1 cellular context compared by ENCODE assay signal in the genomic region with DNA sequence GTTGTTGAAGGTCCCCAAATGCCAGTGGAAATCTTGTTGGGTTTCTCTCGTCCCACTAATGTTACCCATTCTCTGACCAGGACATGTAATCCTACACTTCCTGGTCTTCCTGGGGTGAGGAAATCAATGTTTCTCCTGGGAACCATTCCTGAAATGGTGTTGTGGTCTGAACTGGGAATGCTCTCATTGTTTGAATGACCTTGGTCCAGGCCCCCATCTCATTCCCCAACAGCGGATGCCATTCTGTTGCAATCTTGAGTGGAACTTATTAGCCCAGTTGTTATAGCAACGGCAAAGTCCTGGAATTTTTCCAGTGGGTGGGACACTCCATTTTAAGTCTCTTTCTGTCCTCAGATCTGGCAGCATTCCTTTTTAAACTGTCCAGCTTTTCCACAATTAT.
TF ChIP-seq lines count a peak whose summit lies in the region.

No MANE protein-coding gene starts in this region.

TF ChIP-seq in HepG2, 621 proteins besides CTCF, POLR2A, EP300 and RAD21 (continued from another document and continues in another):
- TF ChIP-seq, protein P1, sequence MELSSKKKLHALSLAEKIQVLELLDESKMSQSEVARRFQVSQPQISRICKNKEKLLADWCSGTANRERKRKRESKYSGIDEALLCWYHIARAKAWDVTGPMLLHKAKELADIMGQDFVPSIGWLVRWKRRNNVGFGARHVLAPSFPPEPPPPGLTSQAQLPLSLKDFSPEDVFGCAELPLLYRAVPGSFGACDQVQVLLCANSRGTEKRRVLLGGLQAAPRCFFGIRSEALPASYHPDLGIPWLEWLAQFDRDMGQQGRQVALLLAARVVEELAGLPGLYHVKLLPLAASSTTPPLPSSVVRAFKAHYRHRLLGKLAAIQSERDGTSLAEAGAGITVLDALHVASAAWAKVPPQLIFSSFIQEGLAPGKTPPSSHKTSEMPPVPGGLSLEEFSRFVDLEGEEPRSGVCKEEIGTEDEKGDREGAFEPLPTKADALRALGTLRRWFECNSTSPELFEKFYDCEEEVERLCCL (CRISPR knock-in tag; IDR thresholded peaks at IDR 0.05; ENCODE audit: borderline replicate concordance) = no peak
- TF ChIP-seq ZNF607 (CRISPR knock-in tag; IDR thresholded peaks at IDR 0.05; ENCODE audit: borderline replicate concordance) (no peak), THYN1 (CRISPR knock-in tag; IDR thresholded peaks at IDR 0.05; ENCODE audit: borderline replicate concordance, low read depth) (no peak), ZNF143 (CRISPR knock-in tag; IDR thresholded peaks at IDR 0.05) (no peak), RFXAP (CRISPR knock-in tag; IDR thresholded peaks at IDR 0.05; ENCODE audit: borderline replicate concordance) (no peak), ZNF331 (CRISPR knock-in tag; IDR thresholded peaks at IDR 0.05) (peak; percentile 43; the same call in 1 of the 2 replicates), ZNF317 (CRISPR knock-in tag; IDR thresholded peaks at IDR 0.05) (no peak), GTF3A (CRISPR knock-in tag; conservative IDR thresholded peaks at IDR 0.05) (no peak), NFE2 (CRISPR knock-in tag; IDR thresholded peaks at IDR 0.05) (no peak), TEAD3 (CRISPR knock-in tag; optimal IDR thresholded peaks at IDR 0.05; ENCODE audit: borderline replicate concordance) (peak; percentile 75), SIX4 (CRISPR knock-in tag; IDR thresholded peaks at IDR 0.05) (peak; percentile 85), ZSCAN21 (CRISPR knock-in tag; IDR thresholded peaks at IDR 0.05; ENCODE audit: borderline replicate concordance) (no peak), NCOA5 (CRISPR knock-in tag; IDR thresholded peaks at IDR 0.05) (no peak), MAZ (IDR thresholded peaks at IDR 0.05; ENCODE audit: borderline replicate concordance, low read depth, low read length) (no peak), MAZ (CRISPR knock-in tag; IDR thresholded peaks at IDR 0.05; ENCODE audit: low read depth) (no peak), HMG20B (CRISPR knock-in tag; conservative IDR thresholded peaks at IDR 0.05) (no peak), SP140L (CRISPR knock-in tag; IDR thresholded peaks at IDR 0.05; ENCODE audit: borderline replicate concordance) (no peak), ZNF33B (CRISPR knock-in tag; IDR thresholded peaks at IDR 0.05) (no peak), ZNF264 (CRISPR knock-in tag; IDR thresholded peaks at IDR 0.05) (no peak), NRL (CRISPR knock-in tag; IDR thresholded peaks at IDR 0.05; ENCODE audit: borderline replicate concordance) (no peak), CBX5 (CRISPR knock-in tag; IDR thresholded peaks at IDR 0.05; ENCODE audit: borderline replicate concordance) (no peak), CEBPB (IDR thresholded peaks at IDR 0.05; ENCODE audit: borderline replicate concordance, low read depth, low read length) (peak; percentile 87), ZNF788 (CRISPR knock-in tag; IDR thresholded peaks at IDR 0.05; ENCODE audit: borderline replicate concordance) (no peak), TOPORS (CRISPR knock-in tag; IDR thresholded peaks at IDR 0.05) (no peak), ATF7-NPFF (CRISPR knock-in tag; IDR thresholded peaks at IDR 0.05; ENCODE audit: low read depth) (no peak), ZNF629 (CRISPR knock-in tag; conservative IDR thresholded peaks at IDR 0.05) (no peak)
- TF ChIP-seq, protein P2, sequence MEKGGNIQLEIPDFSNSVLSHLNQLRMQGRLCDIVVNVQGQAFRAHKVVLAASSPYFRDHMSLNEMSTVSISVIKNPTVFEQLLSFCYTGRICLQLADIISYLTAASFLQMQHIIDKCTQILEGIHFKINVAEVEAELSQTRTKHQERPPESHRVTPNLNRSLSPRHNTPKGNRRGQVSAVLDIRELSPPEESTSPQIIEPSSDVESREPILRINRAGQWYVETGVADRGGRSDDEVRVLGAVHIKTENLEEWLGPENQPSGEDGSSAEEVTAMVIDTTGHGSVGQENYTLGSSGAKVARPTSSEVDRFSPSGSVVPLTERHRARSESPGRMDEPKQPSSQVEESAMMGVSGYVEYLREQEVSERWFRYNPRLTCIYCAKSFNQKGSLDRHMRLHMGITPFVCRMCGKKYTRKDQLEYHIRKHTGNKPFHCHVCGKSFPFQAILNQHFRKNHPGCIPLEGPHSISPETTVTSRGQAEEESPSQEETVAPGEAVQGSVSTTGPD (CRISPR knock-in tag; IDR thresholded peaks at IDR 0.05) = no peak
- TF ChIP-seq, protein P3, sequence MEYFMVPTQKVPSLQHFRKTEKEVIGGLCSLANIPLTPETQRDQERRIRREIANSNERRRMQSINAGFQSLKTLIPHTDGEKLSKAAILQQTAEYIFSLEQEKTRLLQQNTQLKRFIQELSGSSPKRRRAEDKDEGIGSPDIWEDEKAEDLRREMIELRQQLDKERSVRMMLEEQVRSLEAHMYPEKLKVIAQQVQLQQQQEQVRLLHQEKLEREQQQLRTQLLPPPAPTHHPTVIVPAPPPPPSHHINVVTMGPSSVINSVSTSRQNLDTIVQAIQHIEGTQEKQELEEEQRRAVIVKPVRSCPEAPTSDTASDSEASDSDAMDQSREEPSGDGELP (IDR thresholded peaks at IDR 0.05; ENCODE audit: borderline replicate concordance, low read depth) = no peak
- TF ChIP-seq, protein P4, sequence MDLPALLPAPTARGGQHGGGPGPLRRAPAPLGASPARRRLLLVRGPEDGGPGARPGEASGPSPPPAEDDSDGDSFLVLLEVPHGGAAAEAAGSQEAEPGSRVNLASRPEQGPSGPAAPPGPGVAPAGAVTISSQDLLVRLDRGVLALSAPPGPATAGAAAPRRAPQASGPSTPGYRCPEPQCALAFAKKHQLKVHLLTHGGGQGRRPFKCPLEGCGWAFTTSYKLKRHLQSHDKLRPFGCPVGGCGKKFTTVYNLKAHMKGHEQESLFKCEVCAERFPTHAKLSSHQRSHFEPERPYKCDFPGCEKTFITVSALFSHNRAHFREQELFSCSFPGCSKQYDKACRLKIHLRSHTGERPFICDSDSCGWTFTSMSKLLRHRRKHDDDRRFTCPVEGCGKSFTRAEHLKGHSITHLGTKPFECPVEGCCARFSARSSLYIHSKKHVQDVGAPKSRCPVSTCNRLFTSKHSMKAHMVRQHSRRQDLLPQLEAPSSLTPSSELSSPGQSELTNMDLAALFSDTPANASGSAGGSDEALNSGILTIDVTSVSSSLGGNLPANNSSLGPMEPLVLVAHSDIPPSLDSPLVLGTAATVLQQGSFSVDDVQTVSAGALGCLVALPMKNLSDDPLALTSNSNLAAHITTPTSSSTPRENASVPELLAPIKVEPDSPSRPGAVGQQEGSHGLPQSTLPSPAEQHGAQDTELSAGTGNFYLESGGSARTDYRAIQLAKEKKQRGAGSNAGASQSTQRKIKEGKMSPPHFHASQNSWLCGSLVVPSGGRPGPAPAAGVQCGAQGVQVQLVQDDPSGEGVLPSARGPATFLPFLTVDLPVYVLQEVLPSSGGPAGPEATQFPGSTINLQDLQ (CRISPR knock-in tag; IDR thresholded peaks at IDR 0.05) = no peak
- TF ChIP-seq, protein P5, sequence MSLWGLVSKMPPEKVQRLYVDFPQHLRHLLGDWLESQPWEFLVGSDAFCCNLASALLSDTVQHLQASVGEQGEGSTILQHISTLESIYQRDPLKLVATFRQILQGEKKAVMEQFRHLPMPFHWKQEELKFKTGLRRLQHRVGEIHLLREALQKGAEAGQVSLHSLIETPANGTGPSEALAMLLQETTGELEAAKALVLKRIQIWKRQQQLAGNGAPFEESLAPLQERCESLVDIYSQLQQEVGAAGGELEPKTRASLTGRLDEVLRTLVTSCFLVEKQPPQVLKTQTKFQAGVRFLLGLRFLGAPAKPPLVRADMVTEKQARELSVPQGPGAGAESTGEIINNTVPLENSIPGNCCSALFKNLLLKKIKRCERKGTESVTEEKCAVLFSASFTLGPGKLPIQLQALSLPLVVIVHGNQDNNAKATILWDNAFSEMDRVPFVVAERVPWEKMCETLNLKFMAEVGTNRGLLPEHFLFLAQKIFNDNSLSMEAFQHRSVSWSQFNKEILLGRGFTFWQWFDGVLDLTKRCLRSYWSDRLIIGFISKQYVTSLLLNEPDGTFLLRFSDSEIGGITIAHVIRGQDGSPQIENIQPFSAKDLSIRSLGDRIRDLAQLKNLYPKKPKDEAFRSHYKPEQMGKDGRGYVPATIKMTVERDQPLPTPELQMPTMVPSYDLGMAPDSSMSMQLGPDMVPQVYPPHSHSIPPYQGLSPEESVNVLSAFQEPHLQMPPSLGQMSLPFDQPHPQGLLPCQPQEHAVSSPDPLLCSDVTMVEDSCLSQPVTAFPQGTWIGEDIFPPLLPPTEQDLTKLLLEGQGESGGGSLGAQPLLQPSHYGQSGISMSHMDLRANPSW (CRISPR knock-in tag; IDR thresholded peaks at IDR 0.05; ENCODE audit: borderline replicate concordance) = no peak
- TF ChIP-seq, protein P6, sequence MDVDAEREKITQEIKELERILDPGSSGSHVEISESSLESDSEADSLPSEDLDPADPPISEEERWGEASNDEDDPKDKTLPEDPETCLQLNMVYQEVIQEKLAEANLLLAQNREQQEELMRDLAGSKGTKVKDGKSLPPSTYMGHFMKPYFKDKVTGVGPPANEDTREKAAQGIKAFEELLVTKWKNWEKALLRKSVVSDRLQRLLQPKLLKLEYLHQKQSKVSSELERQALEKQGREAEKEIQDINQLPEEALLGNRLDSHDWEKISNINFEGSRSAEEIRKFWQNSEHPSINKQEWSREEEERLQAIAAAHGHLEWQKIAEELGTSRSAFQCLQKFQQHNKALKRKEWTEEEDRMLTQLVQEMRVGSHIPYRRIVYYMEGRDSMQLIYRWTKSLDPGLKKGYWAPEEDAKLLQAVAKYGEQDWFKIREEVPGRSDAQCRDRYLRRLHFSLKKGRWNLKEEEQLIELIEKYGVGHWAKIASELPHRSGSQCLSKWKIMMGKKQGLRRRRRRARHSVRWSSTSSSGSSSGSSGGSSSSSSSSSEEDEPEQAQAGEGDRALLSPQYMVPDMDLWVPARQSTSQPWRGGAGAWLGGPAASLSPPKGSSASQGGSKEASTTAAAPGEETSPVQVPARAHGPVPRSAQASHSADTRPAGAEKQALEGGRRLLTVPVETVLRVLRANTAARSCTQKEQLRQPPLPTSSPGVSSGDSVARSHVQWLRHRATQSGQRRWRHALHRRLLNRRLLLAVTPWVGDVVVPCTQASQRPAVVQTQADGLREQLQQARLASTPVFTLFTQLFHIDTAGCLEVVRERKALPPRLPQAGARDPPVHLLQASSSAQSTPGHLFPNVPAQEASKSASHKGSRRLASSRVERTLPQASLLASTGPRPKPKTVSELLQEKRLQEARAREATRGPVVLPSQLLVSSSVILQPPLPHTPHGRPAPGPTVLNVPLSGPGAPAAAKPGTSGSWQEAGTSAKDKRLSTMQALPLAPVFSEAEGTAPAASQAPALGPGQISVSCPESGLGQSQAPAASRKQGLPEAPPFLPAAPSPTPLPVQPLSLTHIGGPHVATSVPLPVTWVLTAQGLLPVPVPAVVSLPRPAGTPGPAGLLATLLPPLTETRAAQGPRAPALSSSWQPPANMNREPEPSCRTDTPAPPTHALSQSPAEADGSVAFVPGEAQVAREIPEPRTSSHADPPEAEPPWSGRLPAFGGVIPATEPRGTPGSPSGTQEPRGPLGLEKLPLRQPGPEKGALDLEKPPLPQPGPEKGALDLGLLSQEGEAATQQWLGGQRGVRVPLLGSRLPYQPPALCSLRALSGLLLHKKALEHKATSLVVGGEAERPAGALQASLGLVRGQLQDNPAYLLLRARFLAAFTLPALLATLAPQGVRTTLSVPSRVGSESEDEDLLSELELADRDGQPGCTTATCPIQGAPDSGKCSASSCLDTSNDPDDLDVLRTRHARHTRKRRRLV (CRISPR knock-in tag; IDR thresholded peaks at IDR 0.05) = no peak
- TF ChIP-seq, protein P7, sequence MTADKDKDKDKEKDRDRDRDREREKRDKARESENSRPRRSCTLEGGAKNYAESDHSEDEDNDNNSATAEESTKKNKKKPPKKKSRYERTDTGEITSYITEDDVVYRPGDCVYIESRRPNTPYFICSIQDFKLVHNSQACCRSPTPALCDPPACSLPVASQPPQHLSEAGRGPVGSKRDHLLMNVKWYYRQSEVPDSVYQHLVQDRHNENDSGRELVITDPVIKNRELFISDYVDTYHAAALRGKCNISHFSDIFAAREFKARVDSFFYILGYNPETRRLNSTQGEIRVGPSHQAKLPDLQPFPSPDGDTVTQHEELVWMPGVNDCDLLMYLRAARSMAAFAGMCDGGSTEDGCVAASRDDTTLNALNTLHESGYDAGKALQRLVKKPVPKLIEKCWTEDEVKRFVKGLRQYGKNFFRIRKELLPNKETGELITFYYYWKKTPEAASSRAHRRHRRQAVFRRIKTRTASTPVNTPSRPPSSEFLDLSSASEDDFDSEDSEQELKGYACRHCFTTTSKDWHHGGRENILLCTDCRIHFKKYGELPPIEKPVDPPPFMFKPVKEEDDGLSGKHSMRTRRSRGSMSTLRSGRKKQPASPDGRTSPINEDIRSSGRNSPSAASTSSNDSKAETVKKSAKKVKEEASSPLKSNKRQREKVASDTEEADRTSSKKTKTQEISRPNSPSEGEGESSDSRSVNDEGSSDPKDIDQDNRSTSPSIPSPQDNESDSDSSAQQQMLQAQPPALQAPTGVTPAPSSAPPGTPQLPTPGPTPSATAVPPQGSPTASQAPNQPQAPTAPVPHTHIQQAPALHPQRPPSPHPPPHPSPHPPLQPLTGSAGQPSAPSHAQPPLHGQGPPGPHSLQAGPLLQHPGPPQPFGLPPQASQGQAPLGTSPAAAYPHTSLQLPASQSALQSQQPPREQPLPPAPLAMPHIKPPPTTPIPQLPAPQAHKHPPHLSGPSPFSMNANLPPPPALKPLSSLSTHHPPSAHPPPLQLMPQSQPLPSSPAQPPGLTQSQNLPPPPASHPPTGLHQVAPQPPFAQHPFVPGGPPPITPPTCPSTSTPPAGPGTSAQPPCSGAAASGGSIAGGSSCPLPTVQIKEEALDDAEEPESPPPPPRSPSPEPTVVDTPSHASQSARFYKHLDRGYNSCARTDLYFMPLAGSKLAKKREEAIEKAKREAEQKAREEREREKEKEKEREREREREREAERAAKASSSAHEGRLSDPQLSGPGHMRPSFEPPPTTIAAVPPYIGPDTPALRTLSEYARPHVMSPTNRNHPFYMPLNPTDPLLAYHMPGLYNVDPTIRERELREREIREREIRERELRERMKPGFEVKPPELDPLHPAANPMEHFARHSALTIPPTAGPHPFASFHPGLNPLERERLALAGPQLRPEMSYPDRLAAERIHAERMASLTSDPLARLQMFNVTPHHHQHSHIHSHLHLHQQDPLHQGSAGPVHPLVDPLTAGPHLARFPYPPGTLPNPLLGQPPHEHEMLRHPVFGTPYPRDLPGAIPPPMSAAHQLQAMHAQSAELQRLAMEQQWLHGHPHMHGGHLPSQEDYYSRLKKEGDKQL (CRISPR knock-in tag; IDR thresholded peaks at IDR 0.05; ENCODE audit: low read depth) = no peak
- TF ChIP-seq, protein P8, sequence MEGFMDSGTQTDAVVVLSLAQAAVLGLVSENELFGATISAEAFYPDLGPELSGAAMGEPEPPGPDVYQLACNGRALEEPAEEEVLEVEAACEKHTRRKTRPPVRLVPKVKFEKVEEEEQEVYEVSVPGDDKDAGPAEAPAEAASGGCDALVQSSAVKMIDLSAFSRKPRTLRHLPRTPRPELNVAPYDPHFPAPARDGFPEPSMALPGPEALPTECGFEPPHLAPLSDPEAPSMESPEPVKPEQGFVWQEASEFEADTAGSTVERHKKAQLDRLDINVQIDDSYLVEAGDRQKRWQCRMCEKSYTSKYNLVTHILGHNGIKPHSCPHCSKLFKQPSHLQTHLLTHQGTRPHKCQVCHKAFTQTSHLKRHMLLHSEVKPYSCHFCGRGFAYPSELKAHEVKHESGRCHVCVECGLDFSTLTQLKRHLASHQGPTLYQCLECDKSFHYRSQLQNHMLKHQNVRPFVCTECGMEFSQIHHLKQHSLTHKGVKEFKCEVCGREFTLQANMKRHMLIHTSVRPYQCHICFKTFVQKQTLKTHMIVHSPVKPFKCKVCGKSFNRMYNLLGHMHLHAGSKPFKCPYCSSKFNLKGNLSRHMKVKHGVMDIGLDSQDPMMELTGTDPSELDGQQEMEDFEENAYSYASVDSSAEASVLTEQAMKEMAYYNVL (CRISPR knock-in tag; IDR thresholded peaks at IDR 0.05; ENCODE audit: borderline replicate concordance) = no peak
